8 cellular contexts compared by ENCODE assay signal in the genomic region with DNA sequence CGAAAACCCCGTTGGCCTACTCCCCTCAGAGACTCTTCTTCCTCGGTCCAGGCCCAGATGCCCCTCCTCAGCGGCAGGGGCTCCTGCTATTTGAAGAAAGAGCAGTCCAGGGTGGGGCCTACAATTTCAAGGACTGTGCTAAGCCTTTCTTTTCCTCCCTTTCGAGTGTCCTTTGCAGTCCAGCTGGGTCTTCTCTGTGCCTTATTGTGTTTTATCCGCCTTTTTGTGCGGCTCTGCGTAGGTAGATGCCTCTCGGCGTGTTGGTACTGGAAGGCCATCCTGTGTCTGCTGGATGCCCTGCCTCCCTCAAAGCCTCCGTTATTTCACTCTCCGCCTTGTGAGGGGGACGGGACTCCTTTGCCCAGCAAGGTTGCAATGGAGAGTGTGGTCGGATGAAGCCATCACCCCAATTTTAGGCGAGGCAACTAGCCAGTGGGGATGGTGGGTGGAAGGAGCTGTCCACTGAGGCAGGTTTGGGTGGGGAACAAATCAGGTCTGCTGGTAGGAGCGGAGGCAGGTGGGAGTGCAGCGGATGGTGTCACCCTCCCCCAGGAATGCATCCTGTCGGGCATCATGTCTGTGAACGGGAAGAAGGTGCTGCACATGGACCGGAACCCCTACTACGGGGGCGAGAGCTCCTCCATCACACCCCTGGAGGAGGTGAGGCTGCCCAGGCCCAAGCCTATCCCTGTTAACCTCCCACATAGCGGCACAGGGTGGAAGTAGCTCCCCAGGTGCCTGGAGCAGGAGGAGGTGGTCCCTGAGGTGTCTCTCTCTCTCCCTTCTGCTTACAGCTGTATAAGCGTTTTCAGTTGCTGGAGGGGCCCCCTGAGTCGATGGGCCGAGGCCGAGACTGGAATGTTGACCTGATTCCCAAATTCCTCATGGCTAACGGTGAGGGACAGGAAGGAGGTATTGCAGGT. TPM values are rescaled to one million over a fixed set of nuclear protein-coding genes. Genes with fewer than 3 reads are reported as not detected.
DNase-seq lines count a peak whose midpoint lies in the region; FAIRE-seq and TF ChIP-seq lines count a peak whose summit lies in the region.

No MANE protein-coding gene starts in this region.

- H3K27ac Mint-ChIP-seq in nephron progenitor cell = no peak overlapping the region

- no peaks in the 10 kb centered on the region for H3K9me3 ChIP-seq in MG63

- DNase-seq in BJ (ENCODE audit: low read depth) (no peak), MG63 (no peak), dorsolateral prefrontal cortex (no peak), nephron progenitor cell (no peak), mucosa of gallbladder (ENCODE audit: low spot score) (no peak), H54 (ENCODE audit: insufficient read length, low spot score) (no peak), kidney tubule cell (ENCODE audit: low spot score) (no peak), NCI-H226 (no peak)

- peaks cover 22% of the 10 kb centered on the region for H3K36me3 ChIP-seq in BJ (ENCODE audit: control insufficient read depth, insufficient read depth, low read length)
- H3K36me3 ChIP-seq in MG63 = peaks cover 7% of the 10 kb centered on the region

- FAIRE-seq in H54 (lab: Jason Lieb, UNC) = no peak

- TF ChIP-seq CTCF in BJ (IDR thresholded peaks at IDR 0.05; ENCODE audit: insufficient read depth, low read depth, low read length) (no peak), dorsolateral prefrontal cortex (IDR thresholded peaks at IDR 0.05 in 54 of 56, conservative IDR thresholded peaks at IDR 0.05 in 2 of 56; ENCODE audit: low read depth in 1 of 56, partially characterized antibody in 56 of 56) (no peak), nephron progenitor cell (IDR thresholded peaks at IDR 0.05) (no peak)

- peaks cover 70% of the 10 kb centered on the region for H3K9me3 Mint-ChIP-seq in nephron progenitor cell

- POLR2A ChIA-PET in BJ (lab: Charles Lee) = no interaction called here

- H3K27me3 ChIP-seq in BJ (ENCODE audit: control insufficient read depth, insufficient read depth, low read length) (no peaks in the 10 kb centered on the region), MG63 (no peaks in the 10 kb centered on the region), dorsolateral prefrontal cortex (peaks cover 0 to 70% (median 4%) of the 10 kb centered on the region in 45 donors)

- no peak for TF ChIP-seq POLR2A in H54 (IDR thresholded peaks at IDR 0.05; ENCODE audit: low read depth, low read length)

- intact Hi-C loops in dorsolateral prefrontal cortex (cut with DNase I) = loop anchor here (2.0 to 5.0 kb wide), 4 partner anchors 41 to 51 kb away; a partner anchor contains a TSS

- H3K4me3 Mint-ChIP-seq in nephron progenitor cell = peak overlapping the region; percentile 91

- peaks cover 20% of the 10 kb centered on the region for H3K4me1 Mint-ChIP-seq in nephron progenitor cell

- peak overlapping the region in 56 of 59 donors; percentile 29 to 97 (median 91) for H3K27ac ChIP-seq in dorsolateral prefrontal cortex

- H3K4me3 ChIP-seq in BJ (ENCODE audit: low read depth, low read length) = peak overlapping the region; percentile 76
- H3K4me3 ChIP-seq in MG63 = peak overlapping the region; percentile 62
- H3K4me3 ChIP-seq in dorsolateral prefrontal cortex = peak overlapping the region; percentile 39 to 84 (median 73)

- CTCF ChIA-PET in BJ (lab: Yijun Ruan, JAX) = no interaction called here

- H3K36me3 Mint-ChIP-seq in nephron progenitor cell (ENCODE audit: low read depth) = peaks cover 17% of the 10 kb centered on the region

- H3K27me3 Mint-ChIP-seq in nephron progenitor cell (ENCODE audit: low read depth, poor library complexity) = peaks cover 2% of the 10 kb centered on the region

RNA-seq across cellular contexts. Expression of a gene that starts 1.3 kb away (rescaled TPM):
- polyA plus RNA-seq in BJ (2011; rRNA removed) = 149 and 216 TPM in 2 replicates
- 85.4 and 131 TPM in 2 replicates for polyA minus RNA-seq in BJ (2011; rRNA and poly(A)+ RNA removed)
- 43.6 and 59.8 TPM in 2 replicates for total RNA-seq in MG63 (2014; rRNA removed; shearing (Covaris generic); ENCODE audit: low replicate concordance)
- total RNA-seq in dorsolateral prefrontal cortex (100 to 1,000 TPM; 314 to 772 (median 582) TPM), mucosa of gallbladder (157 TPM)

RNA-seq across cellular contexts. Expression of a gene that starts 5.7 kb away (rescaled TPM):
- polyA plus RNA-seq in BJ (2011; rRNA removed) = 74.8 and 75.0 TPM in 2 replicates
- 58.1 and 59.2 TPM in 2 replicates for polyA minus RNA-seq in BJ (2011; rRNA and poly(A)+ RNA removed)
- 33.4 and 35.4 TPM in 2 replicates for total RNA-seq in MG63 (2014; rRNA removed; shearing (Covaris generic); ENCODE audit: low replicate concordance)
- total RNA-seq in dorsolateral prefrontal cortex (100 to 1,000 TPM in 1 of 120 experiments, 10 to 100 TPM in 119; 42.6 to 104 (median 62.4) TPM), mucosa of gallbladder (71.3 TPM)

RNA-seq across cellular contexts. Expression of a gene that starts 9.8 kb away (rescaled TPM):
- polyA plus RNA-seq in BJ (2011; rRNA removed) = 82.8 and 143 TPM in 2 replicates
- 69.2 and 87.3 TPM in 2 replicates for polyA minus RNA-seq in BJ (2011; rRNA and poly(A)+ RNA removed)
- 53.2 and 62.2 TPM in 2 replicates for total RNA-seq in MG63 (2014; rRNA removed; shearing (Covaris generic); ENCODE audit: low replicate concordance)
- 100 to 1,000 TPM in 117 of 120 experiments, 10 to 100 TPM in 3; 73.9 to 221 (median 169) TPM for total RNA-seq in dorsolateral prefrontal cortex
- 108 TPM for total RNA-seq in mucosa of gallbladder

RNA-seq across cellular contexts. Expression of a gene that starts 19.8 kb away (rescaled TPM):
- polyA plus RNA-seq in BJ (2011; rRNA removed) = 16.8 and 36.0 TPM in 2 replicates
- 63.3 and 73.0 TPM in 2 replicates for polyA minus RNA-seq in BJ (2011; rRNA and poly(A)+ RNA removed)
- total RNA-seq in MG63 (2014; rRNA removed; shearing (Covaris generic); ENCODE audit: low replicate concordance) = 0.27 and 5.0 TPM in 2 replicates
- total RNA-seq in dorsolateral prefrontal cortex (10 to 100 TPM; 23.8 to 78.3 (median 46.0) TPM), mucosa of gallbladder (75.6 TPM)

RNA-seq across cellular contexts. Expression of a gene that starts 26.9 kb away (rescaled TPM):
- polyA plus RNA-seq in BJ (2011; rRNA removed) = 13.1 and 24.8 TPM in 2 replicates
- 10.1 and 14.6 TPM in 2 replicates for polyA minus RNA-seq in BJ (2011; rRNA and poly(A)+ RNA removed)
- total RNA-seq in MG63 (2014; rRNA removed; shearing (Covaris generic); ENCODE audit: low replicate concordance) = 15.1 and 16.2 TPM in 2 replicates
- total RNA-seq in dorsolateral prefrontal cortex = 100 to 1,000 TPM in 4 of 120 experiments, 10 to 100 TPM in 116; 35.6 to 127 (median 62.3) TPM
- total RNA-seq in mucosa of gallbladder = 49.8 TPM
